ENCODE assay signal across 24 cellular contexts in the genomic region with DNA sequence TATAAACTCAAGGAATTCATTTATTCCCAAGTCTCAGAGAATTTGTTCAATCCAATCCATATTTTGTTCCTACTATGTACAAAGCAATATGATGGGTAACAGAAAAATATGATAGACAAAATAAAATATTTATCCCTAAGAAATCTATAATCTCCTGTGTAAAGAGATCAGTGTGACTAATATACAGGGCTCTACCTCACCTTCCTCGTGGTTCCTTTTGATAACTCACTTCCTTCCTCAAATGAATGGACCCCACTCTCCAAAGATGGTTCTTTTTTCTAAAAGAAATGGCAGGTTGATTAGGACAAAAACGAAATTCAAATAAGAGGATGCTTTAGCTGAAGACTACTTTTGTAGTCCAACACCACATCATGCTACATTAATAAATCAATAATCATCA. TPM values are rescaled to one million over a fixed set of nuclear protein-coding genes. Genes with fewer than 3 reads are reported as not detected.
"Had no signal": no experiment of that assay in that cellular context is flagged by ENCODE, and none has a peak within 500 bp of the region (broad histone marks: within the 10 kb centered on the region; RNA-seq: fewer than 3 reads in every experiment).

No MANE protein-coding gene starts in this region.

- H3K27ac Mint-ChIP-seq: activated CD8-positive, alpha-beta T cell treated with anti-CD3 and anti-CD28 coated beads, Interleukin-2, amount 10 ng/mL, durations not matched to agents 7 days and 5 days; activated naive CD8-positive, alpha-beta T cell treated with anti-CD3 and anti-CD28 coated beads, Interleukin-2, amount 10 ng/mL, durations not matched to agents 7 days and 5 days; T-helper 17 cell; WTC11 had no signal

- H3K36me3 ChIP-seq: adrenal gland had no signal

- FAIRE-seq: RCC 7860 had no signal

- H3K4me3 ChIP-seq: adrenal gland, body of pancreas had no signal

- H3K27me3 ChIP-seq: adrenal gland, body of pancreas had no signal

- H3K27ac ChIP-seq: adrenal gland, body of pancreas had no signal

- H3K4me1 Mint-ChIP-seq: WTC11 had no signal

- DNase-seq: activated CD4-positive, alpha-beta T cell treated with anti-CD3 and anti-CD28 coated beads for 48 hours; activated CD4-positive, alpha-beta T cell treated with anti-CD3 and anti-CD28 coated beads, Interleukin-2, amount 50 U/mL, for 4 hours; activated CD4-positive, CD25-positive, alpha-beta regulatory T cell treated with anti-CD3 and anti-CD28 coated beads, Interleukin-2, amount 50 U/mL, for 72 hours; activated CD8-positive, alpha-beta memory T cell treated with anti-CD3 and anti-CD28 coated beads, Interleukin-2, amount 50 U/mL, for 48 hours; activated CD8-positive, alpha-beta T cell treated with anti-CD3 and anti-CD28 coated beads, Interleukin-2, amount 10 ng/mL, durations not matched to agents 7 days and 5 days; activated naive CD4-positive, alpha-beta T cell treated with anti-CD3 and anti-CD28 coated beads, Interleukin-2, amount 50 U/mL, for 16 hours; activated naive CD8-positive, alpha-beta T cell treated with anti-CD3 and anti-CD28 coated beads, Interleukin-2, amount 10 ng/mL, durations not matched to agents 7 days and 5 days; activated T-cell treated with anti-CD3 and anti-CD28 coated beads, Interleukin-2, amount 50 U/mL, for 1 hour; adrenal gland; aorta; body of pancreas; Kasumi-1; NCI-H1105; NCI-H1436 treated with DMSO at 0.1 percent for 48 hours; NCI-H187; NCI-H2081; NCI-H446; NCI-H524; PC-3; SHP77 treated with DMSO at 0.1 percent for 48 hours; T-helper 17 cell had no signal

- ATAC-seq: activated CD8-positive, alpha-beta T cell treated with anti-CD3 and anti-CD28 coated beads, Interleukin-2, amount 10 ng/mL, durations not matched to agents 7 days and 5 days; body of pancreas; PC-3; T-helper 17 cell; WTC11 had no signal

- H3K9me3 Mint-ChIP-seq: activated naive CD8-positive, alpha-beta T cell treated with anti-CD3 and anti-CD28 coated beads, Interleukin-2, amount 10 ng/mL, durations not matched to agents 7 days and 5 days; central memory CD8-positive, alpha-beta T cell; WTC11 had no signal

- H3K4me3 Mint-ChIP-seq: activated CD8-positive, alpha-beta T cell treated with anti-CD3 and anti-CD28 coated beads, Interleukin-2, amount 10 ng/mL, durations not matched to agents 7 days and 5 days; activated naive CD8-positive, alpha-beta T cell treated with anti-CD3 and anti-CD28 coated beads, Interleukin-2, amount 10 ng/mL, durations not matched to agents 7 days and 5 days; central memory CD8-positive, alpha-beta T cell; T-helper 17 cell; WTC11 had no signal

- H3K4me1 ChIP-seq: adrenal gland, body of pancreas had no signal

- H3K9me3 ChIP-seq: adrenal gland, body of pancreas had no signal

- H3K27me3 Mint-ChIP-seq: activated naive CD8-positive, alpha-beta T cell treated with anti-CD3 and anti-CD28 coated beads, Interleukin-2, amount 10 ng/mL, durations not matched to agents 7 days and 5 days; central memory CD8-positive, alpha-beta T cell; T-helper 17 cell had no signal

RNA-seq across cellular contexts. Expression of a gene that starts 7.6 kb away (rescaled TPM):
- total RNA-seq: body of pancreas had no signal
- polyA plus RNA-seq: aorta had no signal
